ENCODE assay signal across 8 cellular contexts in the genomic region with DNA sequence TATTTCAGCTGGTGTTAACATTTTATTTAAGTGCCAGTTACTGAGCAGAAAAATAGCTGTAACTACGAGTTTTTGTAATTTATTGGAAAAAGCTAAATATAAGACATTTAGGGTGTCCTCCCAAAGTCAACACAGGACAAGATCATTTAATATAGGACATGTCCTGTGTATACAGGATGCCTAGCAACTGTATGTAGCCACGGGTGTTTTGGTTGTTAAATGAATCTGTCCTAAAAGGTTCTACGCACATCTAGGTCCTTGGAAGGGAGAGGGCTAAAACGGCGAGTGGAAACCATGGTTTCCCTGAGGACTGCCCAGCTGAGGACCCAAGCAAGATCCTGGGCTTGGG. TPM values are rescaled to one million over a fixed set of nuclear protein-coding genes. Genes with fewer than 3 reads are reported as not detected.
DNase-seq lines count a peak whose midpoint lies in the region; ATAC-seq lines count a peak whose summit lies in the region.

No MANE protein-coding gene starts in this region.

- DNase-seq in NCI-H510A treated with DMSO at 0.1 percent for 48 hours (lab: John Stamatoyannopoulos, UW), result peak; percentile 26
- no peak for DNase-seq in NCI-H510A (lab: John Stamatoyannopoulos, UW)
- no peak for DNase-seq in Karpas-422
- DNase-seq in stimulated activated CD8-positive, alpha-beta memory T cell treated with anti-CD3 and anti-CD28 coated beads, Interleukin-4, amount 100 ng/mL, for 48 hours, result no peak
- no peak for DNase-seq in AG20443 (ENCODE audit: low spot score)

- H3K27ac ChIP-seq in Karpas-422 (ENCODE audit: low read length), result no peak overlapping the region
- H3K27ac ChIP-seq in cingulate gyrus (ENCODE audit: low read depth, low read length), result peak overlapping the region; percentile 83
- peak overlapping the region; percentile 96 for H3K27ac ChIP-seq in muscle layer of colon (ENCODE audit: low read depth, low read length)

- peaks cover 20% of the 10 kb centered on the region for H3K79me2 ChIP-seq in Karpas-422 (ENCODE audit: low read length)

- H4K20me1 ChIP-seq in Karpas-422 (ENCODE audit: insufficient read depth, low read depth, low read length), result no peaks in the 10 kb centered on the region

- peak overlapping the region; percentile 96 for H3K4me2 ChIP-seq in Karpas-422 (ENCODE audit: low read depth, low read length, poor library complexity, severe bottlenecking)

- peak overlapping the region; percentile 81 for H3K4me3 ChIP-seq in Karpas-422 (ENCODE audit: low read length)
- H3K4me3 ChIP-seq in muscle layer of colon (ENCODE audit: low read depth in 1 of 2, low read length in 2 of 2), result peak overlapping the region; percentile 73 to 96

- H3K4me1 ChIP-seq in Karpas-422 (ENCODE audit: low read length) (peaks cover 21% of the 10 kb centered on the region), muscle layer of colon (ENCODE audit: insufficient read depth, low read length) (peaks cover 17% of the 10 kb centered on the region)

- H3K27me3 ChIP-seq in Karpas-422 (ENCODE audit: low read length) (no peaks in the 10 kb centered on the region), muscle layer of colon (ENCODE audit: control insufficient read depth in 1 of 2, insufficient read depth in 2 of 2, low read length in 2 of 2) (no peaks in the 10 kb centered on the region)

- H3K9me2 ChIP-seq in Karpas-422 (replicated peaks; ENCODE audit: insufficient read depth, low read length), result no peaks in the 10 kb centered on the region

- ATAC-seq in HG02970 (IDR thresholded peaks at IDR 0.05; ENCODE audit: low FRiP score, unreplicated experiment), result no peak

- no peaks in the 10 kb centered on the region for H3K9me3 ChIP-seq in Karpas-422 (ENCODE audit: low read length)
- H3K9me3 ChIP-seq in muscle layer of colon (ENCODE audit: low read length), result no peaks in the 10 kb centered on the region

- H3K9ac ChIP-seq in Karpas-422 (ENCODE audit: low read length) (peak overlapping the region; percentile 81), muscle layer of colon (ENCODE audit: low read length) (peak overlapping the region; percentile 69)

- peak overlapping the region; percentile 65 for H2AFZ ChIP-seq in Karpas-422 (ENCODE audit: low read length)

- peaks cover 13% of the 10 kb centered on the region for H3K36me3 ChIP-seq in Karpas-422 (ENCODE audit: insufficient read depth, low read length)
- peaks cover 15% of the 10 kb centered on the region for H3K36me3 ChIP-seq in muscle layer of colon (ENCODE audit: insufficient read depth, low read length)

RNA-seq across cellular contexts. Expression of a gene that starts 0.6 kb away (rescaled TPM):
- total RNA-seq in Karpas-422 (2014; rRNA removed; shearing (Covaris generic); ENCODE audit: low replicate concordance), result 6.2 and 14.7 TPM in 2 replicates

RNA-seq across cellular contexts. Expression of a gene that starts 18.4 kb away (rescaled TPM):
- total RNA-seq in Karpas-422 (2014; rRNA removed; shearing (Covaris generic); ENCODE audit: low replicate concordance), result 2.6 and 3.1 TPM in 2 replicates

RNA-seq across cellular contexts. Expression of a gene that starts 47.3 kb away (rescaled TPM):
- 13.1 and 13.3 TPM in 2 replicates for total RNA-seq in Karpas-422 (2014; rRNA removed; shearing (Covaris generic); ENCODE audit: low replicate concordance)
